Comparison of ENCODE assay signal across 21 cellular contexts in the genomic region with DNA sequence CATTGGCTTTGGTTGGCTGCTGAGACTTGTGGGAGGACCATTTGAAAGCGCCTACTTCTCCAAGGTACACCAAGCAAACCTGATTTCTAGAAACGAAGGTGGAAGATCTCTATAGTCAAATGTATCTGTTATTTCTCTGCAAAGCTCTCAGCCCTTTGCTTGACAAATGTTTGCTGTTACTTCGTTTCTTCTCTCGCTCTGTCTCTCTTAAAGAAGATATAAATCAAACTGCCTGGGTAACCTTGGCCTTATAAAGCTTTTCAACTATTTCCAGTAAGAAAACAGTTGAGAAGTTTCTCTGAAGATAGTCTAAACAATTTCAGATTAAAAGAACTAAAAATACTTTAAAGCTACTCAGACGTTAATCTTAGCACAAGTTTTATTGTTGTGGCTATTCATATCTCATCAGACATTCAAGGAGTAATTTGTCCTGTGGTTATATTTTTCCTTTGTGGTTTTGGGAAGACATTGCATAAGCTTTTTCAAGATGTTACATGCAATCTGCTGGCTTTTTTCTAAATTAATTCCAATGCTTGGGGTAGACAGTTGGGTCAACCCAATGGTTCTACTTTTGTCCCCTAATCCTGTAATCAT. TPM values are rescaled to one million over a fixed set of nuclear protein-coding genes. Genes with fewer than 3 reads are reported as not detected.
A peak's percentile ranks its signal among the peaks of the same experiment; 100 is the strongest.
DNase-seq lines count a peak whose midpoint lies in the region; ATAC-seq and TF ChIP-seq lines count a peak whose summit lies in the region.
"Had no signal": no experiment of that assay in that cellular context is flagged by ENCODE, and none has a peak within 500 bp of the region (broad histone marks: within the 10 kb centered on the region; RNA-seq: fewer than 3 reads in every experiment).

No MANE protein-coding gene starts in this region.

- in situ Hi-C loops in brain microvascular endothelial cell (cut with HindIII; ENCODE audit: low pct_ligation_motif_present, low sequenced_read_pairs) = no loop called here

- H3K27ac ChIP-seq in CD8-positive, alpha-beta memory T cell (ENCODE audit: low read depth, low read length) = no peak overlapping the region
- H3K27ac ChIP-seq in rectal smooth muscle tissue (ENCODE audit: low read depth, low read length) = peak overlapping the region; percentile 40
- H3K27ac ChIP-seq in heart left ventricle = peak overlapping the region in 1 of 12 donors; percentile 61
- no peak overlapping the region for H3K27ac ChIP-seq in brain microvascular endothelial cell
- no peak overlapping the region for H3K27ac ChIP-seq in endodermal cell (ENCODE audit: low read depth, low read length)
- H3K27ac ChIP-seq: tibial nerve had no signal

- H3K36me3 Mint-ChIP-seq in CD8-positive, alpha-beta memory T cell = peaks cover 0 to 5% (median 2%) of the 10 kb centered on the region in 3 donors
- peaks cover 3% of the 10 kb centered on the region for H3K36me3 Mint-ChIP-seq in T-helper 17 cell (ENCODE audit: low read depth)
- H3K36me3 Mint-ChIP-seq in endodermal cell (ENCODE audit: low read depth) = no peaks in the 10 kb centered on the region
- H3K36me3 Mint-ChIP-seq: WTC11 had no signal

- CTCF ChIA-PET in CD8-positive, alpha-beta memory T cell (lab: Charles Lee) = interaction anchor here (1.0 to 2.2 kb wide), 3 partner anchors 9 to 141 kb away, joined by 4 to 7 read pairs (median 5); no protein-coding TSS in a partner anchor

- H3K36me3 ChIP-seq in CD8-positive, alpha-beta memory T cell (ENCODE audit: insufficient read depth, low read length) = no peaks in the 10 kb centered on the region
- H3K36me3 ChIP-seq in rectal smooth muscle tissue (ENCODE audit: control insufficient read depth, insufficient read depth, low read length) (no peaks in the 10 kb centered on the region), heart left ventricle (no peaks in the 10 kb centered on the region), brain microvascular endothelial cell (replicated peaks) (no peaks in the 10 kb centered on the region), endodermal cell (ENCODE audit: control insufficient read depth, insufficient read depth, low read length) (no peaks in the 10 kb centered on the region)
- H3K36me3 ChIP-seq: tibial nerve had no signal

- TF ChIP-seq POLR2A in heart left ventricle (IDR thresholded peaks at IDR 0.05) = no peak

- no peaks in the 10 kb centered on the region for H3K9me3 ChIP-seq in CD8-positive, alpha-beta memory T cell (ENCODE audit: low read length)
- H3K9me3 ChIP-seq in T-helper 17 cell (ENCODE audit: control insufficient read depth, low read length, poor library complexity, severe bottlenecking) = no peaks in the 10 kb centered on the region
- no peaks in the 10 kb centered on the region for H3K9me3 ChIP-seq in heart left ventricle
- no peaks in the 10 kb centered on the region for H3K9me3 ChIP-seq in endodermal cell (ENCODE audit: control insufficient read depth, low read length)
- H3K9me3 ChIP-seq: tibial nerve had no signal

- no peak overlapping the region for H3K4me3 ChIP-seq in CD8-positive, alpha-beta memory T cell (ENCODE audit: low read length)
- no peak overlapping the region for H3K4me3 ChIP-seq in fibroblast of mammary gland (ENCODE audit: control insufficient read depth, low read depth, low read length)
- no peak overlapping the region for H3K4me3 ChIP-seq in rectal smooth muscle tissue (ENCODE audit: low read length)
- H3K4me3 ChIP-seq in heart left ventricle = no peak overlapping the region
- no peak overlapping the region for H3K4me3 ChIP-seq in brain microvascular endothelial cell (ENCODE audit: low read depth, low read length)
- H3K4me3 ChIP-seq in endodermal cell (ENCODE audit: low read length) = no peak overlapping the region
- H3K4me3 ChIP-seq: tibial nerve had no signal

- peaks cover 7 to 11% of the 10 kb centered on the region in 2 donors for H3K27me3 Mint-ChIP-seq in CD8-positive, alpha-beta memory T cell
- peaks cover 49% of the 10 kb centered on the region for H3K27me3 Mint-ChIP-seq in T-helper 17 cell
- H3K27me3 Mint-ChIP-seq in endodermal cell (ENCODE audit: insufficient read depth) = peaks cover 73% of the 10 kb centered on the region

- ATAC-seq in T-helper 17 cell (no peak), heart left ventricle (no peak)
- ATAC-seq: activated CD8-positive, alpha-beta memory T cell treated with anti-CD3 and anti-CD28 coated beads, Interleukin-2, amount 10 ng/mL, durations not matched to agents 7 days and 5 days; left lobe of liver; naive thymus-derived CD4-positive, alpha-beta T cell; WTC11 had no signal

- H3K4me3 Mint-ChIP-seq in CD8-positive, alpha-beta memory T cell = peak overlapping the region in 1 of 7 donors; percentile 88
- H3K4me3 Mint-ChIP-seq in T-helper 17 cell = peak overlapping the region; percentile 33
- no peak overlapping the region for H3K4me3 Mint-ChIP-seq in endodermal cell
- H3K4me3 Mint-ChIP-seq: activated CD8-positive, alpha-beta memory T cell treated with anti-CD3 and anti-CD28 coated beads, Interleukin-2, amount 10 ng/mL, durations not matched to agents 7 days and 5 days; WTC11 had no signal

- DNase-seq in CD8-positive, alpha-beta memory T cell = no peak
- DNase-seq in T-helper 17 cell = no peak
- DNase-seq in fibroblast of mammary gland (ENCODE audit: low read depth) = peak; percentile 66
- no peak for DNase-seq in heart left ventricle
- DNase-seq in brain microvascular endothelial cell = no peak
- DNase-seq in endodermal cell = no peak
- no peak for DNase-seq in NCI-H2171 treated with DMSO at 0.1 percent for 48 hours (lab: John Stamatoyannopoulos, UW)
- DNase-seq: activated CD8-positive, alpha-beta memory T cell treated with anti-CD3 and anti-CD28 coated beads, Interleukin-2, amount 10 ng/mL, durations not matched to agents 7 days and 5 days; activated naive CD4-positive, alpha-beta T cell treated with Interleukin-2 at 50 U/mL for 16 hours; central memory CD4-positive, alpha-beta T cell; DMS53; Kasumi-1; naive thymus-derived CD4-positive, alpha-beta T cell; NCI-H1694; NCI-H510A treated with DMSO at 0.1 percent for 48 hours; stimulated activated CD8-positive, alpha-beta memory T cell treated with anti-CD3 and anti-CD28 coated beads, Interleukin-4, amount 100 ng/mL, for 48 hours had no signal

- H3K9me3 Mint-ChIP-seq in CD8-positive, alpha-beta memory T cell = no peaks in the 10 kb centered on the region
- no peaks in the 10 kb centered on the region for H3K9me3 Mint-ChIP-seq in endodermal cell
- H3K9me3 Mint-ChIP-seq: WTC11 had no signal

- no peak overlapping the region for H3K9ac ChIP-seq in rectal smooth muscle tissue (ENCODE audit: low read length)
- no peak overlapping the region for H3K9ac ChIP-seq in endodermal cell (ENCODE audit: extremely low read depth, low read length, poor library complexity, severe bottlenecking)

- H3K4me1 ChIP-seq in CD8-positive, alpha-beta memory T cell (ENCODE audit: insufficient read depth, low read length) = peaks cover 20% of the 10 kb centered on the region
- H3K4me1 ChIP-seq in rectal smooth muscle tissue (ENCODE audit: control insufficient read depth, insufficient read depth, low read length) (peaks cover 18% of the 10 kb centered on the region), heart left ventricle (peaks cover 0 to 28% (median 16%) of the 10 kb centered on the region in 12 donors), endodermal cell (ENCODE audit: control insufficient read depth, insufficient read depth, low read length) (no peaks in the 10 kb centered on the region)

- 73 to 79% (median 75%) methylated on average over 5 of the region's 5 CpGs for WGBS in heart left ventricle, 4 donors
- WGBS in endodermal cell (ENCODE audit: insufficient coverage in 1 of 2, insufficient read length in 1 of 2), 2 experiments = 90 to 94% methylated on average over 2 to 5 of the region's 5 CpGs

- H3K4me1 Mint-ChIP-seq in CD8-positive, alpha-beta memory T cell = peaks cover 37 to 41% (median 38%) of the 10 kb centered on the region in 3 donors
- H3K4me1 Mint-ChIP-seq in T-helper 17 cell (peaks cover 25% of the 10 kb centered on the region), endodermal cell (peaks cover 6% of the 10 kb centered on the region)

- TF ChIP-seq CTCF in fibroblast of mammary gland (conservative IDR thresholded peaks at IDR 0.05; ENCODE audit: control insufficient read depth, insufficient read depth, low read depth, low read length) (no peak), heart left ventricle (IDR thresholded peaks at IDR 0.05) (no peak), brain microvascular endothelial cell (IDR thresholded peaks at IDR 0.05; ENCODE audit: low read depth, low read length, missing control alignments) (no peak), endodermal cell (conservative IDR thresholded peaks at IDR 0.05) (no peak)

- H3K27ac Mint-ChIP-seq in CD8-positive, alpha-beta memory T cell = peak overlapping the region in 6 of 8 donors; percentile 42 to 83 (median 66)
- H3K27ac Mint-ChIP-seq in T-helper 17 cell = peak overlapping the region; percentile 69
- H3K27ac Mint-ChIP-seq in endodermal cell = no peak overlapping the region
- H3K27ac Mint-ChIP-seq: activated CD8-positive, alpha-beta memory T cell treated with anti-CD3 and anti-CD28 coated beads, Interleukin-2, amount 10 ng/mL, durations not matched to agents 7 days and 5 days; B cell; naive thymus-derived CD4-positive, alpha-beta T cell; WTC11 had no signal

- POLR2A ChIA-PET in CD8-positive, alpha-beta memory T cell (lab: Charles Lee) = no interaction called here

- intact Hi-C loops in heart left ventricle (cut with DNase I) = loop anchor here in 1 of 10 donors (10.0 kb wide), 1 partner anchor 66 kb away; no protein-coding TSS in a partner anchor

- no peaks in the 10 kb centered on the region for H3K27me3 ChIP-seq in CD8-positive, alpha-beta memory T cell (ENCODE audit: insufficient read depth, low read length, poor library complexity, severe bottlenecking)
- peaks cover 4% of the 10 kb centered on the region for H3K27me3 ChIP-seq in rectal smooth muscle tissue (ENCODE audit: control insufficient read depth, insufficient read depth, low read length)
- H3K27me3 ChIP-seq in heart left ventricle = peaks cover 4 to 44% (median 19%) of the 10 kb centered on the region in 9 donors
- no peaks in the 10 kb centered on the region for H3K27me3 ChIP-seq in brain microvascular endothelial cell (replicated peaks)
- peaks cover 58% of the 10 kb centered on the region for H3K27me3 ChIP-seq in endodermal cell (ENCODE audit: control insufficient read depth, insufficient read depth, low read length, poor library complexity, severe bottlenecking)

RNA-seq across cellular contexts. Expression of gene HOPX, which starts 22.6 kb away (rescaled TPM):
- 100 to 1,000 TPM; 159 to 171 TPM for total RNA-seq in CD8-positive, alpha-beta memory T cell
- polyA plus RNA-seq in CD8-positive, alpha-beta memory T cell = 285 TPM
- total RNA-seq in T-helper 17 cell = 10 to 100 TPM; 17.6 to 30.7 TPM
- total RNA-seq in heart left ventricle = 100 to 1,000 TPM in 2 of 9 donors, 10 to 100 TPM in 4, 1 to 10 TPM in 3; 1.5 to 223 (median 11.3) TPM
- 10 to 100 TPM; 25.0 to 83.3 TPM for polyA plus RNA-seq in heart left ventricle
- total RNA-seq in endodermal cell = not detected
- polyA plus RNA-seq in endodermal cell (2013, experiment 1 of 2) = 0.78 TPM
- polyA plus RNA-seq in endodermal cell (2013, experiment 2 of 2) = 0.75 TPM
